In genomic region chr9:136485049-136485647, GRCh38 we compare ENCODE assay signal across 8 cellular contexts. TPM values are rescaled to one million over a fixed set of nuclear protein-coding genes. Genes with fewer than 3 reads are reported as not detected.
DNase-seq lines count a peak whose midpoint lies in the region; ATAC-seq and TF ChIP-seq lines count a peak whose summit lies in the region.

No MANE protein-coding gene starts in this region.

- peak in 2 of 4 donors; percentile 19 to 22 for ATAC-seq in psoas muscle
- ATAC-seq in HG03571 (IDR thresholded peaks at IDR 0.05; ENCODE audit: unreplicated experiment), result no peak

- H3K36me3 ChIP-seq in cardiac muscle cell (no peaks in the 10 kb centered on the region), psoas muscle (ENCODE audit: insufficient read depth in 1 of 2, low read depth in 1 of 2) (no peaks in the 10 kb centered on the region), vagina (no peaks in the 10 kb centered on the region)

- WGBS in psoas muscle, 3 donors, result 25 to 31% (median 25%) methylated on average over 13 of the region's 13 CpGs

- no peak overlapping the region for H3K27ac Mint-ChIP-seq in activated naive CD8-positive, alpha-beta T cell treated with anti-CD3 and anti-CD28 coated beads for 36 hours

- no peaks in the 10 kb centered on the region for H3K9me3 ChIP-seq in cardiac muscle cell (ENCODE audit: low read depth)
- no peaks in the 10 kb centered on the region for H3K9me3 ChIP-seq in psoas muscle
- H3K9me3 ChIP-seq in vagina, result no peaks in the 10 kb centered on the region

- DNase-seq in G401 (ENCODE audit: low spot score), result peak; percentile 76
- peak; percentile 64 for DNase-seq in MV-4-11 (lab: John Stamatoyannopoulos, UW)
- peak; percentile 70 for DNase-seq in SKM-1 treated with dmso at 0.1 percent for 144 hours (lab: John Stamatoyannopoulos, UW; ENCODE audit: unreplicated experiment)
- peak; percentile 75 for DNase-seq in activated naive CD8-positive, alpha-beta T cell treated with anti-CD3 and anti-CD28 coated beads for 36 hours
- DNase-seq in cardiac muscle cell (ENCODE audit: low read depth in 1 of 2, low spot score in 1 of 2), result peak; percentile 84
- DNase-seq in psoas muscle, result peak; percentile 80 to 88
- no peak for DNase-seq in vagina (ENCODE audit: extremely low spot score in 2 of 2)

- TF ChIP-seq CTCF in cardiac muscle cell (IDR thresholded peaks at IDR 0.05; ENCODE audit: low read depth, low read length) (peak; percentile 83), psoas muscle (IDR thresholded peaks at IDR 0.05) (peak; percentile 88), vagina (IDR thresholded peaks at IDR 0.05) (peak; percentile 75 to 86 (median 81))

- intact Hi-C loops in psoas muscle (cut with DNase I) (loop anchor here (2.0 to 5.0 kb wide), 3 partner anchors 62 to 207 kb away; partner anchors contain the start of gene NOTCH1 (in 1 of the 2)), vagina (cut with DNase I) (no loop called here)

- peak overlapping the region; percentile 40 for H3K4me3 Mint-ChIP-seq in activated naive CD8-positive, alpha-beta T cell treated with anti-CD3 and anti-CD28 coated beads for 36 hours

- H3K27me3 Mint-ChIP-seq in activated naive CD8-positive, alpha-beta T cell treated with anti-CD3 and anti-CD28 coated beads for 36 hours, result no peaks in the 10 kb centered on the region

- peaks cover 19% of the 10 kb centered on the region for H3K4me1 Mint-ChIP-seq in activated naive CD8-positive, alpha-beta T cell treated with anti-CD3 and anti-CD28 coated beads for 36 hours

- no peak for TF ChIP-seq POLR2A in vagina (IDR thresholded peaks at IDR 0.05)

- H3K27ac ChIP-seq in cardiac muscle cell (no peak overlapping the region), psoas muscle (no peak overlapping the region), vagina (peak overlapping the region; percentile 96)

- H3K4me3 ChIP-seq in cardiac muscle cell (no peak overlapping the region), psoas muscle (no peak overlapping the region), vagina (no peak overlapping the region)

- H3K9me3 Mint-ChIP-seq in activated naive CD8-positive, alpha-beta T cell treated with anti-CD3 and anti-CD28 coated beads for 36 hours, result no peaks in the 10 kb centered on the region

- H3K4me1 ChIP-seq in cardiac muscle cell (ENCODE audit: low read depth), result peaks cover 11% of the 10 kb centered on the region
- peaks cover 30% of the 10 kb centered on the region for H3K4me1 ChIP-seq in psoas muscle
- peaks cover 31% of the 10 kb centered on the region for H3K4me1 ChIP-seq in vagina

- in situ Hi-C loops in G401 (cut with HindIII; ENCODE audit: low sequenced_read_pairs), result loop anchor here (5.0 to 10.0 kb wide), 3 partner anchors 62 to 190 kb away; partner anchors contain the start of gene NOTCH1

- H3K36me3 Mint-ChIP-seq in activated naive CD8-positive, alpha-beta T cell treated with anti-CD3 and anti-CD28 coated beads for 36 hours, result peaks cover 4% of the 10 kb centered on the region

- H3K27me3 ChIP-seq in cardiac muscle cell (no peaks in the 10 kb centered on the region), psoas muscle (ENCODE audit: insufficient read depth in 3 of 3, low read length in 2 of 3) (no peaks in the 10 kb centered on the region), vagina (no peaks in the 10 kb centered on the region)

RNA-seq across cellular contexts. Expression of gene SEC16A, which starts 2.3 kb away (rescaled TPM):
- 4.1 and 7.2 TPM in 2 replicates for total RNA-seq in G401 (2014; rRNA removed; shearing (Covaris generic))
- total RNA-seq in activated naive CD8-positive, alpha-beta T cell treated with anti-CD3 and anti-CD28 coated beads for 36 hours, result 10 to 100 TPM; 69.4 to 71.2 TPM
- 33.5 and 39.5 TPM in 2 replicates for total RNA-seq in cardiac muscle cell
- polyA plus RNA-seq in cardiac muscle cell, result 32.3 and 35.8 TPM in 2 replicates
- total RNA-seq in psoas muscle, result 10 to 100 TPM; 31.5 to 40.0 (median 37.0) TPM
- 10 to 100 TPM; 22.3 to 27.6 (median 26.1) TPM for polyA plus RNA-seq in psoas muscle
- 52.3 TPM for total RNA-seq in vagina

RNA-seq across cellular contexts. Expression of gene INPP5E, which starts 45.5 kb away (rescaled TPM):
- total RNA-seq in G401 (2014; rRNA removed; shearing (Covaris generic)), result 6.1 and 11.8 TPM in 2 replicates
- total RNA-seq in activated naive CD8-positive, alpha-beta T cell treated with anti-CD3 and anti-CD28 coated beads for 36 hours, result 10 to 100 TPM; 10.9 to 12.1 TPM
- total RNA-seq in cardiac muscle cell, result 19.2 and 26.8 TPM in 2 replicates
- 14.9 and 19.5 TPM in 2 replicates for polyA plus RNA-seq in cardiac muscle cell
- 1 to 10 TPM; 4.9 to 9.6 (median 7.4) TPM for total RNA-seq in psoas muscle
- polyA plus RNA-seq in psoas muscle, result 1 to 10 TPM; 4.7 to 5.3 (median 4.8) TPM
- 9.8 TPM for total RNA-seq in vagina

Comparison
In these comparisons a context has a peak if more than half of its experiments do, and no peak if none do; other contexts are left out.
1. DNase-seq: peak in G401 (single experiment), MV-4-11 (single experiment), SKM-1 treated with dmso at 0.1 percent for 144 hours (single experiment), activated naive CD8-positive, alpha-beta T cell treated with anti-CD3 and anti-CD28 coated beads for 36 hours (single experiment), cardiac muscle cell (2 of 2) and psoas muscle (2 of 2); none in vagina (0 of 2).
2. Peak in every context shown above with its lines, with median percentiles within 50 percentile points of each other: CTCF ChIP-seq.